ENCODE assay signal across 8 cellular contexts in genomic region chrX:57591284-57592158, GRCh38. TPM values are rescaled to one million over a fixed set of nuclear protein-coding genes. Genes with fewer than 3 reads are reported as not detected.
DNase-seq lines count a peak whose midpoint lies in the region; ATAC-seq and TF ChIP-seq lines count a peak whose summit lies in the region.
"Not testable (repeated sequence)": the region's sequence is repeated elsewhere in the genome, so short reads cannot be mapped to it uniquely, and the experiment has no call there.

Gene ZXDB (plus strand): TSS chrX:57592011. CDS start chrX:57592049, 38 bp downstream.

- TF ChIP-seq RAD21 in SK-N-SH (IDR thresholded peaks at IDR 0.05; ENCODE audit: low read length): not testable (repeated sequence)

- ATAC-seq in GM18508 (IDR thresholded peaks at IDR 0.05; ENCODE audit: insufficient read depth, unreplicated experiment) (peak; percentile 34), HG02571 (IDR thresholded peaks at IDR 0.05; ENCODE audit: unreplicated experiment) (peak; percentile 58), left ventricle myocardium superior (peak; percentile 78), aorta (ENCODE audit: low FRiP score) (peak; percentile 80)

- TF ChIP-seq CTCF in SK-N-SH (IDR thresholded peaks at IDR 0.05); mammary epithelial cell (conservative IDR thresholded peaks at IDR 0.05 in 1 of 2, IDR thresholded peaks at IDR 0.05 in 1 of 2; ENCODE audit: extremely low read depth in 1 of 2, insufficient read depth in 1 of 2, low read depth in 1 of 2, low read length in 2 of 2): not testable (repeated sequence)

- POLR2A ChIA-PET in SK-N-SH (lab: Yijun Ruan, JAX): not testable (repeated sequence)

- peaks cover 16% of the 10 kb centered on the region; the same call in 1 of the 2 replicates for H4K20me1 ChIP-seq in SK-N-SH (ENCODE audit: insufficient read depth)
- not testable (repeated sequence) for H4K20me1 ChIP-seq in mammary epithelial cell (ENCODE audit: insufficient read depth, low read length)

- peak; percentile 6 for DNase-seq in Jurkat, Clone E6-1 (ENCODE audit: low read depth, low spot score)
- DNase-seq in SK-N-SH (peak; percentile 7), mammary epithelial cell (peak; percentile 65)
- not testable (repeated sequence) for DNase-seq in left ventricle myocardium superior; occipital lobe (lab: John Stamatoyannopoulos, UW); aorta

- H3K4me2 ChIP-seq in SK-N-SH (peak within 1 kb of the TSS; percentile 73), mammary epithelial cell (ENCODE audit: insufficient read depth, low read depth, low read length) (peak within 1 kb of the TSS; percentile 71)

- not testable (repeated sequence) for H3K4me1 ChIP-seq in SK-N-SH (ENCODE audit: control insufficient read depth in 1 of 2, insufficient read depth in 2 of 2, low read depth in 1 of 2, low read length in 1 of 2); aorta (ENCODE audit: control insufficient read depth in 1 of 2, insufficient read depth in 2 of 2, low read length in 2 of 2)
- peaks cover 13% of the 10 kb centered on the region for H3K4me1 ChIP-seq in mammary epithelial cell (ENCODE audit: insufficient read depth, low read length)

- H2AFZ ChIP-seq in SK-N-SH (ENCODE audit: low read depth) (peak within 1 kb of the TSS; percentile 75), mammary epithelial cell (ENCODE audit: low read depth, low read length) (peak within 1 kb of the TSS; percentile 67)

- intact Hi-C loops in mammary epithelial cell (cut with micrococcal nuclease) (loop anchor here (5.0 to 10.0 kb wide), 2 partner anchors 326 to 787 kb away; no protein-coding TSS in a partner anchor), aorta (cut with DNase I) (loop anchor here in 1 of 2 donors (10.0 kb wide), 1 partner anchor 313 kb away; no protein-coding TSS in a partner anchor)
- intact Hi-C loops in left ventricle myocardium superior (cut with micrococcal nuclease): not testable (repeated sequence)

- 11% methylated on average over 14 of the region's 39 CpGs for WGBS in SK-N-SH (ENCODE audit: low lambda C conversion rate)
- 35% methylated on average over 8 of the region's 39 CpGs for WGBS in mammary epithelial cell (ENCODE audit: low coverage, missing lambda C conversion rate)
- whole genome bisulfite sequencing in aorta, 2 donors: 3 to 31% methylated on average over 13 to 15 of the region's 39 CpGs

- TSS peak; percentile 93 for BruUV-seq in mammary epithelial cell (replicated peaks; lab: Mats Ljungman, UMichigan)

- in situ Hi-C loops in mammary epithelial cell (cut with MboI; ENCODE audit: low sequenced_read_pairs in 2 of 2): loop anchor here (25.0 kb wide), 2 partner anchors 221 to 321 kb away; partner anchors contain the start of gene ZXDA (in 2 of the 2)

- peak within 1 kb of the TSS; percentile 50 for H3K4me3 ChIP-seq in Jurkat, Clone E6-1 (ENCODE audit: low read length)
- H3K4me3 ChIP-seq in SK-N-SH (ENCODE audit: low read depth in 2 of 2, low read length in 1 of 2) (peak within 1 kb of the TSS; percentile 58 to 64), mammary epithelial cell (replicated peaks in 1 of 3; ENCODE audit: insufficient read depth in 1 of 3, low read depth in 2 of 3, low read length in 3 of 3) (peak within 1 kb of the TSS; percentile 34 to 54 (median 48)), aorta (ENCODE audit: low read length in 2 of 2) (peak within 1 kb of the TSS; percentile 54 to 69)

- dilution Hi-C loops in mammary epithelial cell (cut with HindIII; ENCODE audit: low sequenced_read_pairs): not testable (repeated sequence)

- H3K27me3 ChIP-seq in SK-N-SH (ENCODE audit: insufficient read depth); mammary epithelial cell (ENCODE audit: insufficient read depth, low read length); aorta (ENCODE audit: control insufficient read depth in 1 of 2, insufficient read depth in 2 of 2, low read length in 1 of 2): not testable (repeated sequence)

- H3K27ac ChIP-seq in SK-N-SH (ENCODE audit: low read depth in 2 of 2, low read length in 1 of 2): peak within 1 kb of the TSS; percentile 60 to 68
- peak within 1 kb of the TSS; percentile 75 for H3K27ac ChIP-seq in mammary epithelial cell (ENCODE audit: insufficient read depth, low read depth, low read length)
- H3K27ac ChIP-seq in aorta (ENCODE audit: low read depth in 1 of 2, low read length in 2 of 2): peak within 1 kb of the TSS; percentile 67 to 89

- not testable (repeated sequence) for TF ChIP-seq EP300 in SK-N-SH (IDR thresholded peaks at IDR 0.05; ENCODE audit: borderline replicate concordance in 1 of 2, low read depth in 1 of 2, low read length in 1 of 2)

- H3K9me3 ChIP-seq in SK-N-SH; mammary epithelial cell (replicated peaks; ENCODE audit: insufficient read depth, low read length); aorta (ENCODE audit: control insufficient read depth, low read length): not testable (repeated sequence)

- H3K9ac ChIP-seq in SK-N-SH (peak within 1 kb of the TSS; percentile 72), mammary epithelial cell (ENCODE audit: insufficient read depth, low read length) (peak within 1 kb of the TSS; percentile 61)

- CTCF ChIA-PET in SK-N-SH (lab: Yijun Ruan, JAX); mammary epithelial cell (lab: Charles Lee; ENCODE audit: low non-redundant PET): not testable (repeated sequence)

- H3F3A ChIP-seq in SK-N-SH (replicated peaks; ENCODE audit: insufficient read depth): peaks cover 18% of the 10 kb centered on the region

- not testable (repeated sequence) for H3K79me2 ChIP-seq in SK-N-SH (ENCODE audit: insufficient read depth)
- H3K79me2 ChIP-seq in mammary epithelial cell (ENCODE audit: insufficient read depth, low read length): peaks cover 26% of the 10 kb centered on the region

- H3K9me2 ChIP-seq in SK-N-SH: not testable (repeated sequence)

- H3K36me3 ChIP-seq in SK-N-SH (replicated peaks in 1 of 2; ENCODE audit: control insufficient read depth in 1 of 2, insufficient read depth in 2 of 2, low read length in 1 of 2); mammary epithelial cell (ENCODE audit: insufficient read depth, low read length); aorta (ENCODE audit: control insufficient read depth in 1 of 2, insufficient read depth in 2 of 2, low read length in 1 of 2): not testable (repeated sequence)

RNA-seq across cellular contexts. Expression of gene ZXDB, which starts in this region (rescaled TPM):
- polyA plus RNA-seq in Jurkat, Clone E6-1 (2012; ENCODE audit: insufficient read depth, insufficient read length): 3.3 TPM
- polyA plus RNA-seq in SK-N-SH (2012; rRNA removed): 1.7 and 2.1 TPM in 2 replicates
- 2.1 TPM in 2 replicates for polyA plus RNA-seq in SK-N-SH (2012; cell fraction: cytosol; rRNA removed)
- 1.1 and 1.6 TPM in 2 replicates for polyA plus RNA-seq in SK-N-SH (2012; cell fraction: nucleus; rRNA removed)
- 10 to 100 TPM in 1 of 2 donors, 1 to 10 TPM in 1; 9.1 to 12.0 TPM for total RNA-seq in mammary epithelial cell
- 3.7 TPM for polyA plus RNA-seq in mammary epithelial cell
- 7.8 TPM for polyA minus RNA-seq in mammary epithelial cell
- total RNA-seq in left ventricle myocardium superior: 5.4 TPM
- 20.0 TPM for total RNA-seq in occipital lobe
- total RNA-seq in aorta: 1 to 10 TPM; 8.3 to 8.6 TPM
- polyA plus RNA-seq in aorta: 1 to 10 TPM; 1.9 to 4.5 TPM
